In the genomic region with DNA sequence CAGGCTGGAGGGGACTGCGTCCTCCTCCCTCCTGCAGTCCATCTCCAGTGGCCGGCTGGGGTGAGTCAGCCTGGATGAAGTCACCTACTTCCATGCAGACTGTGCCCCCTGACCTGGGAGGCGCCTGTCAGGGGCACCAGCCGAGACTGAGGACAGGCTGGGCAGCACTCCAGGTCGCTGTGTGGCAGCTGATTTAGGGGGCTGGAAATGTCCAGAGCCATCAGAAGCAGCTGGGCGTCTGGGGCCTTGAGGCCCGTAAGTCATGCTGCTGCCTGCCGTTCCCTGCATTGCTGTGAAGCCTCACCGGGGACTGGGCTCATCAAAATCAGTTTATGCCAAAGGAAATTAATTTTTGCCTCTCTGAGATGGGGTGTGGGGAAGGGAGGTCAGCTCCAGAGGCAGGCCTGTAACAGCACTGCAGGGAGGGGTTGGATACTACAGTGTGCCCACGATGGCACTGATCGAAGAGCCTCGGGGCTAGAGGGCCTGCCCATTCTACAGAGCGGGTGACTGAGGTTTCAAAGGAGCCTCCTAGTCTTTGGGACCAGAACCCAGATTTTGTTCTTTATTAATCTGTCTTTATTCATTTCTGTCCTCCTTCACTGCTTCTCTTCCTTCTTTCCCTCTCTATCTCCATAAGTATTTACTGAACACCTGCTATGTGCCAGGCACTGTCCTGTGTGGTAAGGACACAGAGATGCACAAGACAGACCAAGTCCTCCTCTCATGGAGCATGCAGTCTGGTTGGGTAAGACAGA, we compare ENCODE assay signal across 1 cellular context.
TF ChIP-seq lines count a peak whose summit lies in the region.

No MANE protein-coding gene starts in this region.

TF ChIP-seq in HepG2, 621 proteins besides CTCF, POLR2A, EP300 and RAD21 (continued from another document and continues in another):
- TF ChIP-seq, protein P1, sequence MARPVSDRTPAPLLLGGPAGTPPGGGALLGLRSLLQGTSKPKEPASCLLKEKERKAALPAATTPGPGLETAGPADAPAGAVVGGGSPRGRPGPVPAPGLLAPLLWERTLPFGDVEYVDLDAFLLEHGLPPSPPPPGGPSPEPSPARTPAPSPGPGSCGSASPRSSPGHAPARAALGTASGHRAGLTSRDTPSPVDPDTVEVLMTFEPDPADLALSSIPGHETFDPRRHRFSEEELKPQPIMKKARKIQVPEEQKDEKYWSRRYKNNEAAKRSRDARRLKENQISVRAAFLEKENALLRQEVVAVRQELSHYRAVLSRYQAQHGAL (CRISPR knock-in tag; IDR thresholded peaks at IDR 0.05; ENCODE audit: not compliant biosample characterization) = no peak
- no peak for TF ChIP-seq ARHGAP35 (CRISPR knock-in tag; IDR thresholded peaks at IDR 0.05; ENCODE audit: borderline replicate concordance)
- no peak for TF ChIP-seq ZNF747 (CRISPR knock-in tag; IDR thresholded peaks at IDR 0.05; ENCODE audit: borderline replicate concordance)
- TF ChIP-seq SALL1 (CRISPR knock-in tag; IDR thresholded peaks at IDR 0.05) = peak; percentile 54; the same call in 1 of the 2 replicates
- TF ChIP-seq ZNF720 (CRISPR knock-in tag; IDR thresholded peaks at IDR 0.05) = no peak
- no peak for TF ChIP-seq ZNF207 (IDR thresholded peaks at IDR 0.05; ENCODE audit: borderline replicate concordance)
- no peak for TF ChIP-seq CBX5 (CRISPR knock-in tag; IDR thresholded peaks at IDR 0.05; ENCODE audit: borderline replicate concordance)
- TF ChIP-seq U2AF2 (IDR thresholded peaks at IDR 0.05; ENCODE audit: low read depth, low read length) = no peak
- no peak for TF ChIP-seq DR1 (CRISPR knock-in tag; IDR thresholded peaks at IDR 0.05)
- no peak for TF ChIP-seq BATF2 (CRISPR knock-in tag; IDR thresholded peaks at IDR 0.05)
- no peak for TF ChIP-seq ZNF780A (CRISPR knock-in tag; IDR thresholded peaks at IDR 0.05)
- TF ChIP-seq, protein P2, sequence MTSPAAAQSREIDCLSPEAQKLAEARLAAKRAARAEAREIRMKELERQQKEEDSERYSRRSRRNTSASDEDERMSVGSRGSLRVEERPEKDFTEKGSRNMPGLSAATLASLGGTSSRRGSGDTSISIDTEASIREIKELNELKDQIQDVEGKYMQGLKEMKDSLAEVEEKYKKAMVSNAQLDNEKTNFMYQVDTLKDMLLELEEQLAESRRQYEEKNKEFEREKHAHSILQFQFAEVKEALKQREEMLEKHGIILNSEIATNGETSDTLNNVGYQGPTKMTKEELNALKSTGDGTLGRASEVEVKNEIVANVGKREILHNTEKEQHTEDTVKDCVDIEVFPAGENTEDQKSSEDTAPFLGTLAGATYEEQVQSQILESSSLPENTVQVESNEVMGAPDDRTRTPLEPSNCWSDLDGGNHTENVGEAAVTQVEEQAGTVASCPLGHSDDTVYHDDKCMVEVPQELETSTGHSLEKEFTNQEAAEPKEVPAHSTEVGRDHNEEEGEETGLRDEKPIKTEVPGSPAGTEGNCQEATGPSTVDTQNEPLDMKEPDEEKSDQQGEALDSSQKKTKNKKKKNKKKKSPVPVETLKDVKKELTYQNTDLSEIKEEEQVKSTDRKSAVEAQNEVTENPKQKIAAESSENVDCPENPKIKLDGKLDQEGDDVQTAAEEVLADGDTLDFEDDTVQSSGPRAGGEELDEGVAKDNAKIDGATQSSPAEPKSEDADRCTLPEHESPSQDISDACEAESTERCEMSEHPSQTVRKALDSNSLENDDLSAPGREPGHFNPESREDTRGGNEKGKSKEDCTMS (CRISPR knock-in tag; conservative IDR thresholded peaks at IDR 0.05) = no peak
- TF ChIP-seq ZNF18 (CRISPR knock-in tag; IDR thresholded peaks at IDR 0.05; ENCODE audit: insufficient replicate concordance) = no peak
- TF ChIP-seq MAZ (IDR thresholded peaks at IDR 0.05; ENCODE audit: borderline replicate concordance, low read depth, low read length) = 0 out of 2 replicates have a peak, but pooled peaks have one; percentile 21
- no peak for TF ChIP-seq MAZ (CRISPR knock-in tag; IDR thresholded peaks at IDR 0.05; ENCODE audit: low read depth)
- 0 out of 2 replicates have a peak, but pooled peaks have one; percentile 18 for TF ChIP-seq ZNF574 (CRISPR knock-in tag; IDR thresholded peaks at IDR 0.05)
- TF ChIP-seq MNT (IDR thresholded peaks at IDR 0.05) = no peak
- TF ChIP-seq NR2C2 (CRISPR knock-in tag; IDR thresholded peaks at IDR 0.05; ENCODE audit: borderline replicate concordance) = peak; percentile 90
- TF ChIP-seq, protein P3, sequence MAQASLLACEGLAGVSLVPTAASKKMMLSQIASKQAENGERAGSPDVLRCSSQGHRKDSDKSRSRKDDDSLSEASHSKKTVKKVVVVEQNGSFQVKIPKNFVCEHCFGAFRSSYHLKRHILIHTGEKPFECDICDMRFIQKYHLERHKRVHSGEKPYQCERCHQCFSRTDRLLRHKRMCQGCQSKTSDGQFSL (CRISPR knock-in tag; IDR thresholded peaks at IDR 0.05) = no peak
- TF ChIP-seq TOE1 (CRISPR knock-in tag; IDR thresholded peaks at IDR 0.05) = no peak
- no peak for TF ChIP-seq ZNF33A (CRISPR knock-in tag; IDR thresholded peaks at IDR 0.05; ENCODE audit: borderline replicate concordance)
- TF ChIP-seq ZSCAN31 (CRISPR knock-in tag; IDR thresholded peaks at IDR 0.05; ENCODE audit: low read depth) = no peak
- no peak for TF ChIP-seq ZNF619 (CRISPR knock-in tag; IDR thresholded peaks at IDR 0.05)
- TF ChIP-seq STAT5B (CRISPR knock-in tag; IDR thresholded peaks at IDR 0.05) = no peak
- no peak for TF ChIP-seq ZNF576 (CRISPR knock-in tag; IDR thresholded peaks at IDR 0.05)
- no peak for TF ChIP-seq ZFP36 (IDR thresholded peaks at IDR 0.05; ENCODE audit: borderline replicate concordance, low read depth, low read length, partially characterized antibody)
- TF ChIP-seq NFKBIZ (CRISPR knock-in tag; IDR thresholded peaks at IDR 0.05) = no peak
- TF ChIP-seq ZNF510 (CRISPR knock-in tag; IDR thresholded peaks at IDR 0.05; ENCODE audit: low read depth) = no peak
- TF ChIP-seq ZBTB43 (CRISPR knock-in tag; conservative IDR thresholded peaks at IDR 0.05) = no peak
- TF ChIP-seq TCF12 (IDR thresholded peaks at IDR 0.05) = no peak
- TF ChIP-seq TCF12 (CRISPR knock-in tag; IDR thresholded peaks at IDR 0.05) = no peak
- TF ChIP-seq HNF1B (CRISPR knock-in tag; IDR thresholded peaks at IDR 0.05) = peak; percentile 62; the same call in 1 of the 2 replicates
- TF ChIP-seq HDAC6 (IDR thresholded peaks at IDR 0.05; ENCODE audit: low read depth, low read length) = no peak
- no peak for TF ChIP-seq EZH2 (conservative IDR thresholded peaks at IDR 0.05; ENCODE audit: low read depth, low read length)
- no peak for TF ChIP-seq REST (IDR thresholded peaks at IDR 0.05; ENCODE audit: borderline replicate concordance in 1 of 2, low read depth in 1 of 2, low read length in 2 of 2)
- no peak for TF ChIP-seq POGZ (CRISPR knock-in tag; IDR thresholded peaks at IDR 0.05)
- peak; percentile 32; the same call in 1 of the 2 replicates for TF ChIP-seq MYC (CRISPR knock-in tag; IDR thresholded peaks at IDR 0.05; ENCODE audit: borderline replicate concordance)
